In the genomic region with DNA sequence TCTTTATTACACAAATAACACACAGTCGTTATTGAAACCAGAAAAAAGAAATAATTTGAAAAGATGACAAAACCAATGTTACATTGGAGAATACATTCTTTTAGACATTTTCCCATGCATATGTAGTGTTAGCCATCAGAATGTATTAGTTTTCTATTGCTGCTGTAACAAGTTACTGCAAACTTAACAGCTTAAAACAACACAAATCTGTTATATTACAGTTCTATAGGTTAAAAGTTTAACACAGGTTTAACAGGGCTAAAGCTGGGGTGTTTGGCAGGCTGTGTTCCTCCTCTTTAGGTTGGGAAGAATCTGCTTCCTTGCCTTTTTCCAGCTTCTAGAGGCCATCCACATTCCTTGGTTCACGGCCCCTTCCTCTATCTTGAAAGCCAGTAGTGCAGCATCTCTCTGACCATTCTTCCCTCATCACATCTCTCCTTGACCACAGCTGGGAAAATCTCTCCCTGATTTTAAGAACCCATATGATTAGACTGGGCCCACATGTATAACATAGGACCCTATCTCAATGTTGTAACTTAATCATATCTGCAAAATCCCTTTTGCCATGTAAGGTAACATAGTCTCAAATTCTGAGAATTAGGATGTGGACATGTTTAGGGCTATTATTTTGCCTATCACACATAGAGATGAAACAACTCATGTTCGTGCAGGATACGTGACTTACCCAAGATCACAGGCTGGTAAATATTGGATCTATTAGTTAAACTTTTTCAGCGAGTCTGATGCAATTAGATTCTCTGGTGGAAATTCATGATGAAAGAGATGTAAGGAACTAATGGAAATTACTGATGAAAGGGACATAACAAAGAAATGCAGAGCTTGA, we compare ENCODE assay signal across 1 cellular context.
TF ChIP-seq lines count a peak whose summit lies in the region.

No MANE protein-coding gene starts in this region.

TF ChIP-seq in HepG2, 621 proteins besides CTCF, POLR2A, EP300 and RAD21 (continued from another document and continues in another):
- TF ChIP-seq, protein P1, sequence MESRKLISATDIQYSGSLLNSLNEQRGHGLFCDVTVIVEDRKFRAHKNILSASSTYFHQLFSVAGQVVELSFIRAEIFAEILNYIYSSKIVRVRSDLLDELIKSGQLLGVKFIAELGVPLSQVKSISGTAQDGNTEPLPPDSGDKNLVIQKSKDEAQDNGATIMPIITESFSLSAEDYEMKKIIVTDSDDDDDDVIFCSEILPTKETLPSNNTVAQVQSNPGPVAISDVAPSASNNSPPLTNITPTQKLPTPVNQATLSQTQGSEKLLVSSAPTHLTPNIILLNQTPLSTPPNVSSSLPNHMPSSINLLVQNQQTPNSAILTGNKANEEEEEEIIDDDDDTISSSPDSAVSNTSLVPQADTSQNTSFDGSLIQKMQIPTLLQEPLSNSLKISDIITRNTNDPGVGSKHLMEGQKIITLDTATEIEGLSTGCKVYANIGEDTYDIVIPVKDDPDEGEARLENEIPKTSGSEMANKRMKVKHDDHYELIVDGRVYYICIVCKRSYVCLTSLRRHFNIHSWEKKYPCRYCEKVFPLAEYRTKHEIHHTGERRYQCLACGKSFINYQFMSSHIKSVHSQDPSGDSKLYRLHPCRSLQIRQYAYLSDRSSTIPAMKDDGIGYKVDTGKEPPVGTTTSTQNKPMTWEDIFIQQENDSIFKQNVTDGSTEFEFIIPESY (CRISPR knock-in tag; IDR thresholded peaks at IDR 0.05): no peak
- peak; percentile 57 for TF ChIP-seq MIER3 (CRISPR knock-in tag; IDR thresholded peaks at IDR 0.05; ENCODE audit: borderline replicate concordance)
- TF ChIP-seq GATA4 (IDR thresholded peaks at IDR 0.05; ENCODE audit: borderline replicate concordance, low read depth): peak; percentile 95; the same call in 1 of the 2 replicates
- TF ChIP-seq ZC3H13 (CRISPR knock-in tag; IDR thresholded peaks at IDR 0.05): no peak
- peak; percentile 53; the same call in 1 of the 2 replicates for TF ChIP-seq IRF2 (CRISPR knock-in tag; IDR thresholded peaks at IDR 0.05)
- TF ChIP-seq JUN (CRISPR knock-in tag; IDR thresholded peaks at IDR 0.05): 0 out of 2 replicates have a peak, but pooled peaks have one; percentile 45
- TF ChIP-seq, protein P2, sequence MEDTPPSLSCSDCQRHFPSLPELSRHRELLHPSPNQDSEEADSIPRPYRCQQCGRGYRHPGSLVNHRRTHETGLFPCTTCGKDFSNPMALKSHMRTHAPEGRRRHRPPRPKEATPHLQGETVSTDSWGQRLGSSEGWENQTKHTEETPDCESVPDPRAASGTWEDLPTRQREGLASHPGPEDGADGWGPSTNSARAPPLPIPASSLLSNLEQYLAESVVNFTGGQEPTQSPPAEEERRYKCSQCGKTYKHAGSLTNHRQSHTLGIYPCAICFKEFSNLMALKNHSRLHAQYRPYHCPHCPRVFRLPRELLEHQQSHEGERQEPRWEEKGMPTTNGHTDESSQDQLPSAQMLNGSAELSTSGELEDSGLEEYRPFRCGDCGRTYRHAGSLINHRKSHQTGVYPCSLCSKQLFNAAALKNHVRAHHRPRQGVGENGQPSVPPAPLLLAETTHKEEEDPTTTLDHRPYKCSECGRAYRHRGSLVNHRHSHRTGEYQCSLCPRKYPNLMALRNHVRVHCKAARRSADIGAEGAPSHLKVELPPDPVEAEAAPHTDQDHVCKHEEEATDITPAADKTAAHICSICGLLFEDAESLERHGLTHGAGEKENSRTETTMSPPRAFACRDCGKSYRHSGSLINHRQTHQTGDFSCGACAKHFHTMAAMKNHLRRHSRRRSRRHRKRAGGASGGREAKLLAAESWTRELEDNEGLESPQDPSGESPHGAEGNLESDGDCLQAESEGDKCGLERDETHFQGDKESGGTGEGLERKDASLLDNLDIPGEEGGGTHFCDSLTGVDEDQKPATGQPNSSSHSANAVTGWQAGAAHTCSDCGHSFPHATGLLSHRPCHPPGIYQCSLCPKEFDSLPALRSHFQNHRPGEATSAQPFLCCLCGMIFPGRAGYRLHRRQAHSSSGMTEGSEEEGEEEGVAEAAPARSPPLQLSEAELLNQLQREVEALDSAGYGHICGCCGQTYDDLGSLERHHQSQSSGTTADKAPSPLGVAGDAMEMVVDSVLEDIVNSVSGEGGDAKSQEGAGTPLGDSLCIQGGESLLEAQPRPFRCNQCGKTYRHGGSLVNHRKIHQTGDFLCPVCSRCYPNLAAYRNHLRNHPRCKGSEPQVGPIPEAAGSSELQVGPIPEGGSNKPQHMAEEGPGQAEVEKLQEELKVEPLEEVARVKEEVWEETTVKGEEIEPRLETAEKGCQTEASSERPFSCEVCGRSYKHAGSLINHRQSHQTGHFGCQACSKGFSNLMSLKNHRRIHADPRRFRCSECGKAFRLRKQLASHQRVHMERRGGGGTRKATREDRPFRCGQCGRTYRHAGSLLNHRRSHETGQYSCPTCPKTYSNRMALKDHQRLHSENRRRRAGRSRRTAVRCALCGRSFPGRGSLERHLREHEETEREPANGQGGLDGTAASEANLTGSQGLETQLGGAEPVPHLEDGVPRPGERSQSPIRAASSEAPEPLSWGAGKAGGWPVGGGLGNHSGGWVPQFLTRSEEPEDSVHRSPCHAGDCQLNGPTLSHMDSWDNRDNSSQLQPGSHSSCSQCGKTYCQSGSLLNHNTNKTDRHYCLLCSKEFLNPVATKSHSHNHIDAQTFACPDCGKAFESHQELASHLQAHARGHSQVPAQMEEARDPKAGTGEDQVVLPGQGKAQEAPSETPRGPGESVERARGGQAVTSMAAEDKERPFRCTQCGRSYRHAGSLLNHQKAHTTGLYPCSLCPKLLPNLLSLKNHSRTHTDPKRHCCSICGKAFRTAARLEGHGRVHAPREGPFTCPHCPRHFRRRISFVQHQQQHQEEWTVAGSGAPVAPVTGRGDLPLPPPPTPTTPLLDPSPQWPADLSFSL (CRISPR knock-in tag; IDR thresholded peaks at IDR 0.05): 0 out of 2 replicates have a peak, but pooled peaks have one; percentile 27
- TF ChIP-seq ETV5 (CRISPR knock-in tag; IDR thresholded peaks at IDR 0.05; ENCODE audit: borderline replicate concordance): peak; percentile 81
- peak; percentile 42; the same call in 1 of the 2 replicates for TF ChIP-seq ZNF644 (CRISPR knock-in tag; IDR thresholded peaks at IDR 0.05; ENCODE audit: low read depth)
- TF ChIP-seq CREB1 (IDR thresholded peaks at IDR 0.05): no peak
- no peak; the same call in 1 of the 2 replicates for TF ChIP-seq CREB1 (CRISPR knock-in tag; IDR thresholded peaks at IDR 0.05)
- TF ChIP-seq, protein P3, sequence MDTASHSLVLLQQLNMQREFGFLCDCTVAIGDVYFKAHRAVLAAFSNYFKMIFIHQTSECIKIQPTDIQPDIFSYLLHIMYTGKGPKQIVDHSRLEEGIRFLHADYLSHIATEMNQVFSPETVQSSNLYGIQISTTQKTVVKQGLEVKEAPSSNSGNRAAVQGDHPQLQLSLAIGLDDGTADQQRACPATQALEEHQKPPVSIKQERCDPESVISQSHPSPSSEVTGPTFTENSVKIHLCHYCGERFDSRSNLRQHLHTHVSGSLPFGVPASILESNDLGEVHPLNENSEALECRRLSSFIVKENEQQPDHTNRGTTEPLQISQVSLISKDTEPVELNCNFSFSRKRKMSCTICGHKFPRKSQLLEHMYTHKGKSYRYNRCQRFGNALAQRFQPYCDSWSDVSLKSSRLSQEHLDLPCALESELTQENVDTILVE (CRISPR knock-in tag; IDR thresholded peaks at IDR 0.05): peak; percentile 46; the same call in 1 of the 2 replicates
- TF ChIP-seq NCOA2 (CRISPR knock-in tag; IDR thresholded peaks at IDR 0.05): peak; percentile 90
- peak; percentile 94 for TF ChIP-seq ISL2 (CRISPR knock-in tag; IDR thresholded peaks at IDR 0.05)
- peak; percentile 64 for TF ChIP-seq ATF7 (IDR thresholded peaks at IDR 0.05)
- no peak for TF ChIP-seq ATF7 (CRISPR knock-in tag; IDR thresholded peaks at IDR 0.05)
- peak; percentile 40; the same call in 1 of the 2 replicates for TF ChIP-seq TBX3 (IDR thresholded peaks at IDR 0.05; ENCODE audit: borderline replicate concordance)
- peak; percentile 72; the same call in 1 of the 2 replicates for TF ChIP-seq MIXL1 (CRISPR knock-in tag; IDR thresholded peaks at IDR 0.05)
- 0 out of 2 replicates have a peak, but pooled peaks have one; percentile 0 for TF ChIP-seq NKX3-1 (CRISPR knock-in tag; IDR thresholded peaks at IDR 0.05)
- no peak for TF ChIP-seq ZBTB7A (CRISPR knock-in tag; IDR thresholded peaks at IDR 0.05)
- TF ChIP-seq FOXP1 (IDR thresholded peaks at IDR 0.05): no peak
- peak; percentile 83 for TF ChIP-seq FOXP1 (CRISPR knock-in tag; IDR thresholded peaks at IDR 0.05)
- TF ChIP-seq ZNF878 (CRISPR knock-in tag; IDR thresholded peaks at IDR 0.05): peak; percentile 20; the same call in 1 of the 2 replicates
- TF ChIP-seq, protein P4, sequence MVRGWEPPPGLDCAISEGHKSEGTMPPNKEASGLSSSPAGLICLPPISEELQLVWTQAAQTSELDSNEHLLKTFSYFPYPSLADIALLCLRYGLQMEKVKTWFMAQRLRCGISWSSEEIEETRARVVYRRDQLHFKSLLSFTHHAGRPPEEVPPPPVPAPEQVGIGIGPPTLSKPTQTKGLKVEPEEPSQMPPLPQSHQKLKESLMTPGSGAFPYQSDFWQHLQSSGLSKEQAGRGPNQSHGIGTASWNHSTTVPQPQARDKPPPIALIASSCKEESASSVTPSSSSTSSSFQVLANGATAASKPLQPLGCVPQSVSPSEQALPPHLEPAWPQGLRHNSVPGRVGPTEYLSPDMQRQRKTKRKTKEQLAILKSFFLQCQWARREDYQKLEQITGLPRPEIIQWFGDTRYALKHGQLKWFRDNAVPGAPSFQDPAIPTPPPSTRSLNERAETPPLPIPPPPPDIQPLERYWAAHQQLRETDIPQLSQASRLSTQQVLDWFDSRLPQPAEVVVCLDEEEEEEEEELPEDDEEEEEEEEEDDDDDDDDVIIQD (CRISPR knock-in tag; IDR thresholded peaks at IDR 0.05; ENCODE audit: low read depth): peak; percentile 91
- TF ChIP-seq, protein P5, sequence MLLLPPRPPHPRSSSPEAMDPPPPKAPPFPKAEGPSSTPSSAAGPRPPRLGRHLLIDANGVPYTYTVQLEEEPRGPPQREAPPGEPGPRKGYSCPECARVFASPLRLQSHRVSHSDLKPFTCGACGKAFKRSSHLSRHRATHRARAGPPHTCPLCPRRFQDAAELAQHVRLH (CRISPR knock-in tag; IDR thresholded peaks at IDR 0.05; ENCODE audit: borderline replicate concordance, low read depth): no peak; the same call in 1 of the 2 replicates
- TF ChIP-seq ZFP62 (CRISPR knock-in tag; IDR thresholded peaks at IDR 0.05): no peak
- peak; percentile 76 for TF ChIP-seq RARA (CRISPR knock-in tag; IDR thresholded peaks at IDR 0.05)
- TF ChIP-seq, protein P6, sequence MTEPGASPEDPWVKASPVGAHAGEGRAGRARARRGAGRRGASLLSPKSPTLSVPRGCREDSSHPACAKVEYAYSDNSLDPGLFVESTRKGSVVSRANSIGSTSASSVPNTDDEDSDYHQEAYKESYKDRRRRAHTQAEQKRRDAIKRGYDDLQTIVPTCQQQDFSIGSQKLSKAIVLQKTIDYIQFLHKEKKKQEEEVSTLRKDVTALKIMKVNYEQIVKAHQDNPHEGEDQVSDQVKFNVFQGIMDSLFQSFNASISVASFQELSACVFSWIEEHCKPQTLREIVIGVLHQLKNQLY (CRISPR knock-in tag; IDR thresholded peaks at IDR 0.05): peak; percentile 90
- TF ChIP-seq FOSL2 (CRISPR knock-in tag; IDR thresholded peaks at IDR 0.05): peak; percentile 52; the same call in 1 of the 2 replicates
- TF ChIP-seq ZNF331 (CRISPR knock-in tag; IDR thresholded peaks at IDR 0.05): peak; percentile 40; the same call in 1 of the 2 replicates
- no peak for TF ChIP-seq AKAP8 (CRISPR knock-in tag; IDR thresholded peaks at IDR 0.05)
- TF ChIP-seq ARHGAP35 (CRISPR knock-in tag; IDR thresholded peaks at IDR 0.05; ENCODE audit: borderline replicate concordance): no peak
- peak; percentile 99 for TF ChIP-seq CEBPG (CRISPR knock-in tag; IDR thresholded peaks at IDR 0.05)
- TF ChIP-seq TEAD3 (CRISPR knock-in tag; optimal IDR thresholded peaks at IDR 0.05; ENCODE audit: borderline replicate concordance): no peak
- TF ChIP-seq FOXA3 (CRISPR knock-in tag; IDR thresholded peaks at IDR 0.05): peak; percentile 97
- TF ChIP-seq, protein P7, sequence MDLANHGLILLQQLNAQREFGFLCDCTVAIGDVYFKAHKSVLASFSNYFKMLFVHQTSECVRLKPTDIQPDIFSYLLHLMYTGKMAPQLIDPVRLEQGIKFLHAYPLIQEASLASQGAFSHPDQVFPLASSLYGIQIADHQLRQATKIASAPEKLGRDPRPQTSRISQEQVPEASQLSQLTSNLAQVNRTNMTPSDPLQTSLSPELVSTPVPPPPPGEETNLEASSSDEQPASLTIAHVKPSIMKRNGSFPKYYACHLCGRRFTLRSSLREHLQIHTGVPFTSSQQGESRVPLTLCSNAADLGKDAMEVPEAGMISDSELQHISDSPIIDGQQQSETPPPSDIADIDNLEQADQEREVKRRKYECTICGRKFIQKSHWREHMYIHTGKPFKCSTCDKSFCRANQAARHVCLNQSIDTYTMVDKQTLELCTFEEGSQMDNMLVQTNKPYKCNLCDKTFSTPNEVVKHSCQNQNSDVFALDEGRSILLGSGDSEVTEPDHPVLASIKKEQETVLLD (CRISPR knock-in tag; IDR thresholded peaks at IDR 0.05; ENCODE audit: low read depth): no peak
- TF ChIP-seq, protein P8, sequence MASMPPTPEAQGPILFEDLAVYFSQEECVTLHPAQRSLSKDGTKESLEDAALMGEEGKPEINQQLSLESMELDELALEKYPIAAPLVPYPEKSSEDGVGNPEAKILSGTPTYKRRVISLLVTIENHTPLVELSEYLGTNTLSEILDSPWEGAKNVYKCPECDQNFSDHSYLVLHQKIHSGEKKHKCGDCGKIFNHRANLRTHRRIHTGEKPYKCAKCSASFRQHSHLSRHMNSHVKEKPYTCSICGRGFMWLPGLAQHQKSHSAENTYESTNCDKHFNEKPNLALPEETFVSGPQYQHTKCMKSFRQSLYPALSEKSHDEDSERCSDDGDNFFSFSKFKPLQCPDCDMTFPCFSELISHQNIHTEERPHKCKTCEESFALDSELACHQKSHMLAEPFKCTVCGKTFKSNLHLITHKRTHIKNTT (CRISPR knock-in tag; IDR thresholded peaks at IDR 0.05): no peak
- TF ChIP-seq SSRP1 (CRISPR knock-in tag; IDR thresholded peaks at IDR 0.05): peak; percentile 9; the same call in 1 of the 2 replicates
- peak; percentile 74 for TF ChIP-seq RXRB (CRISPR knock-in tag; IDR thresholded peaks at IDR 0.05; ENCODE audit: borderline replicate concordance)
- TF ChIP-seq MTF2 (CRISPR knock-in tag; IDR thresholded peaks at IDR 0.05; ENCODE audit: borderline replicate concordance): peak; percentile 57; the same call in 1 of the 2 replicates
- 0 out of 2 replicates have a peak, but pooled peaks have one; percentile 12 for TF ChIP-seq KLF11 (CRISPR knock-in tag; IDR thresholded peaks at IDR 0.05)
